8 cellular contexts compared by ENCODE assay signal in the genomic region with DNA sequence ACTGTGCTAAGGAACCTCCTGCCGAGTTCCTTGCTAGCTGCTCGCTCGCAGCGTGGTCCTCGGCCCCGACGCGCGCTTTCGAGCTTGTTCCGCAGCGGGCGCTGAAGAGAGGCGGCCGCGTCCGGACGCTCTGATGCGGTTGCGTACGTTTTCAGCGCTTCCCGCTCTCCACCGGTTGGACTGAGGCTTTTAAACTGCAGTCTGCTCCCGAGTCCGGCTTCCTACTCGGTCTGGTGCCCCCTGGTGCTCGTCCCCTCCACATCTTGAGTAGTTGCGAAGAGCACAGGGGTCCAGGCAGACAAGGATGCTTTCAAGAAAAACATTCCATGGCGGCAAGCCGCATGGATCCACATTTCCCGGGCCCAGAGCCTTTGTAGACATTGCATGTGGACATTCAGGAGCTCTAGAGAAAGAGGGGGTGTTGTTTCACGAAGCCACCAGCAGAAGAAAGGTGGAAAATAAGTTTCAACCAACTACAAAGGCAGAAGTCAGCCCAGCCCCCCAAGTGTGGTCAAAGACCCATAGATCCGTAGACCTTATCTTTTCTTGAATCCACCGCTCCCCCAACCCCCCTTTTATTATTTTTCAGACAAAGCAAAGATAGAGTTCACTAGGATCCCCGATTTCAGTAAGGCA. TPM values are rescaled to one million over a fixed set of nuclear protein-coding genes. Genes with fewer than 3 reads are reported as not detected.
DNase-seq lines count a peak whose midpoint lies in the region; ATAC-seq, FAIRE-seq and TF ChIP-seq lines count a peak whose summit lies in the region.

No MANE protein-coding gene starts in this region.

- H3K27me3 ChIP-seq in skeletal muscle satellite cell (ENCODE audit: control insufficient read depth, insufficient read depth, low read length), result no peaks in the 10 kb centered on the region

- peaks cover 11% of the 10 kb centered on the region for H3K4me1 Mint-ChIP-seq in MCF 10A (ENCODE audit: insufficient read depth, unreplicated experiment)

- peak; percentile 49 for TF ChIP-seq CTCF in MCF 10A (IDR thresholded peaks at IDR 0.05; ENCODE audit: unreplicated experiment)

- peak; percentile 94 for FAIRE-seq in A204.1 (lab: Jason Lieb, UNC)

- CTCF ChIA-PET in MCF 10A (lab: Yijun Ruan, JAX), result interaction anchor here (0.5 to 6.8 kb wide), 42 partner anchors 10 to 851 kb away, joined by 3 to 100 read pairs (median 4); no protein-coding TSS in a partner anchor

- no peak overlapping the region for H3K27ac Mint-ChIP-seq in MCF 10A (ENCODE audit: low read depth, unreplicated experiment)

- DNase-seq in NCI-H2107 (lab: John Stamatoyannopoulos, UW) (peak; percentile 91), UCSD-AML1 (lab: John Stamatoyannopoulos, UW; ENCODE audit: unreplicated experiment) (peak; percentile 97), MCF 10A (ENCODE audit: unreplicated experiment) (peak; percentile 95)

- no peaks in the 10 kb centered on the region for H3K27me3 Mint-ChIP-seq in MCF 10A (ENCODE audit: insufficient read depth, unreplicated experiment)

- peak overlapping the region; percentile 80 for H3K4me2 ChIP-seq in skeletal muscle satellite cell (ENCODE audit: low read length)

- peaks cover 19% of the 10 kb centered on the region for H3K4me1 ChIP-seq in skeletal muscle satellite cell (ENCODE audit: control insufficient read depth, insufficient read depth, low read length)

- H3K9ac ChIP-seq in skeletal muscle satellite cell (ENCODE audit: low read depth, low read length), result peak overlapping the region; percentile 67

- H3K9me3 Mint-ChIP-seq in MCF 10A (ENCODE audit: unreplicated experiment), result no peaks in the 10 kb centered on the region

- H3K9me3 ChIP-seq in iPS-18c (ENCODE audit: control insufficient read depth, insufficient read depth, low read length), result no peaks in the 10 kb centered on the region
- H3K9me3 ChIP-seq in skeletal muscle satellite cell (replicated peaks; ENCODE audit: low read length), result no peaks in the 10 kb centered on the region

- H3K4me3 Mint-ChIP-seq in MCF 10A (ENCODE audit: unreplicated experiment), result no peak overlapping the region

- intact Hi-C loops in MCF 10A (cut with micrococcal nuclease), result loop anchor here (1.0 to 10.0 kb wide), 5 partner anchors 119 to 841 kb away; partner anchors contain the start of gene FBXL14

- ATAC-seq in GM18517 (IDR thresholded peaks at IDR 0.05; ENCODE audit: unreplicated experiment) (peak; percentile 30), HG03039 (IDR thresholded peaks at IDR 0.05; ENCODE audit: unreplicated experiment) (peak; percentile 32)

- H3K4me3 ChIP-seq in iPS-18c (ENCODE audit: insufficient read depth, low read depth, low read length) (peak overlapping the region; percentile 37; the same call in 1 of the 2 replicates), skeletal muscle satellite cell (ENCODE audit: low read length) (peak overlapping the region; percentile 66)

- BruUV-seq in MCF 10A (replicated peaks; lab: Mats Ljungman, UMichigan), result no TSS peak

- H3K36me3 ChIP-seq in skeletal muscle satellite cell (ENCODE audit: insufficient read depth, low read length), result no peaks in the 10 kb centered on the region

- POLR2A ChIA-PET in MCF 10A (lab: Yijun Ruan, JAX), result interaction anchor here (0.6 to 6.4 kb wide), 40 partner anchors 10 to 371 kb away, joined by 3 to 336 read pairs (median 5); partner anchors contain the start of genes KDM5A and RAD52

- H3K36me3 Mint-ChIP-seq in MCF 10A (ENCODE audit: insufficient read depth, unreplicated experiment), result peaks cover 5% of the 10 kb centered on the region

RNA-seq across cellular contexts. Expression of gene WNK1, which starts 1.1 kb away (rescaled TPM):
- total RNA-seq in MCF 10A (2022), result 123 and 139 TPM in 2 replicates
- total RNA-seq in skeletal muscle satellite cell (2012; rRNA removed), result 67.4 and 87.4 TPM in 2 replicates

Comparison
In these comparisons a context has a peak if more than half of its experiments do, and no peak if none do; other contexts are left out.
1. Peak in every context shown above with its lines: DNase-seq, ATAC-seq and H3K4me3 ChIP-seq.